Comparison of ENCODE assay signal across 2 cellular contexts in genomic region chr5:150618188-150618587, GRCh38.
TF ChIP-seq lines count a peak whose summit lies in the region.

No MANE protein-coding gene starts in this region.

TF ChIP-seq in HEK293, 187 proteins besides CTCF, POLR2A, EP300 and RAD21:
- peak; percentile 74 for TF ChIP-seq ZIC2 (tag by site-specific recombination; IDR thresholded peaks at IDR 0.05)
- peak; percentile 74 for TF ChIP-seq SCRT2 (tag by site-specific recombination; IDR thresholded peaks at IDR 0.05)
- no peak for TF ChIP-seq BCL11A (tag by site-specific recombination; IDR thresholded peaks at IDR 0.05; ENCODE audit: low read depth)

TF ChIP-seq in HepG2, 621 proteins besides CTCF, POLR2A, EP300 and RAD21:
- TF ChIP-seq KLF16 (CRISPR knock-in tag; IDR thresholded peaks at IDR 0.05) (no peak), HNRNPH1 (optimal IDR thresholded peaks at IDR 0.05; ENCODE audit: low read depth, low read length) (no peak), ZNF761 (CRISPR knock-in tag; conservative IDR thresholded peaks at IDR 0.05) (no peak), CHD2 (IDR thresholded peaks at IDR 0.05; ENCODE audit: low read depth, low read length) (no peak), MAFK (conservative IDR thresholded peaks at IDR 0.05 in 1 of 2, IDR thresholded peaks at IDR 0.05 in 1 of 2; ENCODE audit: low read length in 2 of 2) (no peak)
TF ChIP-seq in HepG2: peak in this region for 0.
